Comparison of ENCODE assay signal across 8 cellular contexts in the genomic region with DNA sequence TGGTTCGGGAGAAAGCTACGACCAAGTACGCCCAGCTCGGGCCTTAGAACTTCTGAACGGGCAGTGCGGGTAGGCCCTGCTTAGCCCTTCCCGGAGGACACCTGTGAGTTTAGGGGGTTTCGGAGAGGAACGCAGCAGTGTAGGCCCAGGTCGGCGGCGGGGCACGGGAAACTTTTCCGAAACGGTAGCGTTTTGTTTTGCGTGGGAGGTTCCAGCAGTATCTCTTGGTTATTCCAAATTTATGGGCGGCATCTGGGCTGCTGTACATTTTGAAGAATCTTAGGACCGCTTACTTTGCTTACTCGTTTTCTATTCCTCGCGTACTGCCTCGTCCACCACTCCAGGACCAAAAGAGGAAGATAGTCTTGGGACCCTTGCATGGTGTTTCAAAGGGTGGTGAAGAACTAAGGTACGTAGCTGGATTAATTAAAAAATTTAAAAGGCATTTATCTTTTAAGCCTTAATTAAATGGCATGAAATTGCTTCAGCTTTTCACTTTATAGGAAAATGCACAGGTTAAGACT. TPM values are rescaled to one million over a fixed set of nuclear protein-coding genes. Genes with fewer than 3 reads are reported as not detected.
DNase-seq lines count a peak whose midpoint lies in the region; ATAC-seq and TF ChIP-seq lines count a peak whose summit lies in the region.

No MANE protein-coding gene starts in this region.

- peak overlapping the region; percentile 88 for H3K9ac ChIP-seq in neural progenitor cell

- ATAC-seq in GM18505 (IDR thresholded peaks at IDR 0.05; ENCODE audit: unreplicated experiment) = peak; percentile 20
- ATAC-seq in HG02623 (IDR thresholded peaks at IDR 0.05; ENCODE audit: unreplicated experiment) = peak; percentile 41
- ATAC-seq in HG03565 (IDR thresholded peaks at IDR 0.05; ENCODE audit: unreplicated experiment) = no peak

- H3K4me2 ChIP-seq in neural progenitor cell = peak overlapping the region; percentile 94

- H3K27me3 Mint-ChIP-seq in neural progenitor cell (ENCODE audit: insufficient read depth, low read depth) = peaks cover 2% of the 10 kb centered on the region

- H3K36me3 Mint-ChIP-seq in neural progenitor cell = peaks cover 27% of the 10 kb centered on the region

- H3K4me3 ChIP-seq in epithelial cell of proximal tubule (ENCODE audit: low read depth, low read length) (peak overlapping the region; percentile 95), neural progenitor cell (peak overlapping the region; percentile 91)

- peak overlapping the region; percentile 98 for H2AFZ ChIP-seq in neural progenitor cell (replicated peaks)

- peak overlapping the region; percentile 99 for H3K4me3 Mint-ChIP-seq in neural progenitor cell

- H3K27ac Mint-ChIP-seq in neural progenitor cell = peak overlapping the region; percentile 98

- H3K36me3 ChIP-seq in neural progenitor cell = peaks cover 19% of the 10 kb centered on the region

- H3K4me1 Mint-ChIP-seq in neural progenitor cell = peaks cover 11% of the 10 kb centered on the region

- no peak for TF ChIP-seq POLR2A in GM18505 (IDR thresholded peaks at IDR 0.05; ENCODE audit: borderline replicate concordance, extremely low read depth, insufficient read depth, insufficient read length)

- H3K9me3 ChIP-seq in neural progenitor cell (ENCODE audit: low read depth) = peaks cover 5% of the 10 kb centered on the region

- peaks cover 15% of the 10 kb centered on the region for H3K4me1 ChIP-seq in neural progenitor cell

- H3K9me3 Mint-ChIP-seq in neural progenitor cell = peaks cover 20% of the 10 kb centered on the region

- DNase-seq in RPMI8226 = peak; percentile 40
- no peak for DNase-seq in epithelial cell of proximal tubule (ENCODE audit: low read depth)
- DNase-seq in neural progenitor cell (ENCODE audit: low spot score) = no peak
- no peak for DNase-seq in NCI-H82 (lab: John Stamatoyannopoulos, UW)
- no peak for DNase-seq in NCI-H446 treated with DMSO at 0.1 percent for 48 hours (lab: John Stamatoyannopoulos, UW)

- peaks cover 9% of the 10 kb centered on the region for H4K20me1 ChIP-seq in neural progenitor cell (ENCODE audit: low read depth)

- H3K27ac ChIP-seq in neural progenitor cell = peak overlapping the region; percentile 95

- H3K79me2 ChIP-seq in neural progenitor cell (ENCODE audit: low read depth) = peaks cover 54% of the 10 kb centered on the region

- H3F3A ChIP-seq in neural progenitor cell (ENCODE audit: low read depth) = peaks cover 27% of the 10 kb centered on the region

- H3K27me3 ChIP-seq in neural progenitor cell = no peaks in the 10 kb centered on the region

- TF ChIP-seq CTCF in epithelial cell of proximal tubule (conservative IDR thresholded peaks at IDR 0.05; ENCODE audit: low read depth, low read length) (no peak), neural progenitor cell (IDR thresholded peaks at IDR 0.05) (no peak)

RNA-seq across cellular contexts. Expression of a gene that starts 0.5 kb away (rescaled TPM):
- total RNA-seq in epithelial cell of proximal tubule (26.1 and 26.3 TPM in 2 replicates), neural progenitor cell (ENCODE audit: low replicate concordance) (53.2 and 75.0 TPM in 2 replicates)
